ENCODE assay signal across 18 cellular contexts in the genomic region with DNA sequence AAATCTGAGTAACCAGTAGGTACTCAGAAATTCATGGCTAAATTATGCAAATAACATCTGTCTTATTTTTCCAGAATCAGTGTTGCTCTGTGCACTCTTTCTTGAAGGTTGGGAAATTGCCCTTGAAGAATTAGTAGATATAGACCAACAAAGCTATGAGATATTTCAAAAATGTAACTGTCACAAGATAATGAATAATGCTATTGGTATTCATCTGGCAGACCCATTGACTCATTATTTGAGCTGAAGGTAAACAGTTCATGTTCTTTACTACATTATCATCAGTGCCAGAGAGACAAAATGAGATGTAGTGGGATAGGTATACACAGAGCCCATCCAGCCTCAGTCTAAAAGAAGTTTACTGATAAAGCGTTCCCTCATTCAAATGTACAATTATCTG.
A peak's percentile ranks its signal among the peaks of the same experiment; 100 is the strongest.
DNase-seq lines count a peak whose midpoint lies in the region; ATAC-seq, FAIRE-seq and TF ChIP-seq lines count a peak whose summit lies in the region.
"Had no signal": no experiment of that assay in that cellular context is flagged by ENCODE, and none has a peak within 500 bp of the region (broad histone marks: within the 10 kb centered on the region; RNA-seq: fewer than 3 reads in every experiment).

No MANE protein-coding gene starts in this region.

- peaks cover 18% of the 10 kb centered on the region for H3K4me1 ChIP-seq in HUES6 (ENCODE audit: control insufficient read depth, insufficient read depth, low read length)
- peaks cover 23% of the 10 kb centered on the region; the same call in 1 of the 2 replicates for H3K4me1 ChIP-seq in iPS-20b (ENCODE audit: insufficient read depth, low read length)
- H3K4me1 ChIP-seq in pancreas = no peaks in the 10 kb centered on the region
- H3K4me1 ChIP-seq: vagina had no signal

- TF ChIP-seq CTCF in pancreas (IDR thresholded peaks at IDR 0.05) = no peak

- H3K27me3 ChIP-seq in HUES6 (ENCODE audit: control insufficient read depth, insufficient read depth, low read length) = no peaks in the 10 kb centered on the region
- H3K27me3 ChIP-seq in iPS-20b (ENCODE audit: insufficient read depth, low read length) = no peaks in the 10 kb centered on the region
- no peaks in the 10 kb centered on the region for H3K27me3 ChIP-seq in pancreas
- H3K27me3 ChIP-seq: esophagus squamous epithelium, vagina had no signal

- no peaks in the 10 kb centered on the region for H3K36me3 ChIP-seq in HUES6 (ENCODE audit: control insufficient read depth, insufficient read depth, low read length)
- no peaks in the 10 kb centered on the region; the same call in 1 of the 2 replicates for H3K36me3 ChIP-seq in iPS-20b (ENCODE audit: insufficient read depth, low read depth, low read length)
- H3K36me3 ChIP-seq in pancreas = no peaks in the 10 kb centered on the region
- H3K36me3 ChIP-seq: esophagus squamous epithelium, vagina had no signal

- no peak overlapping the region for H3K9ac ChIP-seq in HUES6 (ENCODE audit: low read length)
- no peak overlapping the region; the same call in 1 of the 2 replicates for H3K9ac ChIP-seq in iPS-20b (ENCODE audit: low read depth, low read length)

- WGBS in pancreas, 2 donors = 72 to 74% methylated on average over 1 of the region's 1 CpG

- DNase-seq in AG08395 (ENCODE audit: low spot score) (peak; percentile 3), astrocyte of the hippocampus (ENCODE audit: low read depth, low spot score) (peak; percentile 31), pancreas (no peak)
- no peak for DNase-seq in activated effector memory CD4-positive, alpha-beta T cell treated with Interleukin-2 at 50 U/mL for 16 hours
- DNase-seq: activated CD4-positive, alpha-beta T cell treated with anti-CD3 and anti-CD28 coated beads, Interleukin-2, amount 50 U/mL, for 1 hour; activated gamma-delta T cell treated with Interleukin-2 at 50 U/mL for 16 hours; cerebellar nuclear complex; esophagus squamous epithelium; immature natural killer cell; MV-4-11; stimulated activated CD8-positive, alpha-beta memory T cell treated with anti-CD3 and anti-CD28 coated beads, Interleukin-4, amount 100 ng/mL, for 48 hours; T-helper 1 cell had no signal

- no peak for FAIRE-seq in pancreas (lab: Jason Lieb, UNC)
- FAIRE-seq: GM12891 had no signal

- peak overlapping the region; percentile 11; the same call in 1 of the 2 replicates for H3K4me3 ChIP-seq in HUES6 (ENCODE audit: low read depth, low read length)
- H3K4me3 ChIP-seq in iPS-20b (ENCODE audit: low read length) = peak overlapping the region; percentile 31; the same call in 1 of the 2 replicates
- H3K4me3 ChIP-seq in pancreas = no peak overlapping the region
- H3K4me3 ChIP-seq: esophagus squamous epithelium, vagina had no signal

- intact Hi-C loops in pancreas (cut with DNase I) = no loop called here

- H3K27ac ChIP-seq in HUES6 (ENCODE audit: low read depth, low read length) = peak overlapping the region; percentile 88
- peak overlapping the region; percentile 29 for H3K27ac ChIP-seq in iPS-20b (ENCODE audit: low read length)
- H3K27ac ChIP-seq in pancreas = no peak overlapping the region
- H3K27ac ChIP-seq: esophagus squamous epithelium, vagina had no signal

- H3K9me3 ChIP-seq in HUES6 (ENCODE audit: control insufficient read depth, insufficient read depth, low read depth, low read length) (no peaks in the 10 kb centered on the region), iPS-20b (ENCODE audit: insufficient read depth, low read depth, low read length) (no peaks in the 10 kb centered on the region), pancreas (no peaks in the 10 kb centered on the region)
- H3K9me3 ChIP-seq: esophagus squamous epithelium, vagina had no signal

- ATAC-seq in pancreas = no peak
- no peak for ATAC-seq in GM21526 (IDR thresholded peaks at IDR 0.05; ENCODE audit: low FRiP score, unreplicated experiment)
- ATAC-seq in HG02610 (IDR thresholded peaks at IDR 0.05; ENCODE audit: unreplicated experiment) = no peak

Comparison
In these comparisons a context has a peak if more than half of its experiments do, and no peak if none do; other contexts are left out.
1. DNase-seq: peak in AG08395 (single experiment) and astrocyte of the hippocampus (single experiment); none in activated effector memory CD4-positive, alpha-beta T cell treated with Interleukin-2 at 50 U/mL for 16 hours (single experiment) and pancreas (0 of 6).
2. H3K27ac ChIP-seq: peak in HUES6 (single experiment) and iPS-20b (single experiment); none in pancreas (0 of 4).
3. H3K4me3 ChIP-seq: peak in HUES6 (single experiment) and iPS-20b (single experiment); none in pancreas (0 of 4).